Comparison of ENCODE assay signal across 35 cellular contexts in the genomic region with DNA sequence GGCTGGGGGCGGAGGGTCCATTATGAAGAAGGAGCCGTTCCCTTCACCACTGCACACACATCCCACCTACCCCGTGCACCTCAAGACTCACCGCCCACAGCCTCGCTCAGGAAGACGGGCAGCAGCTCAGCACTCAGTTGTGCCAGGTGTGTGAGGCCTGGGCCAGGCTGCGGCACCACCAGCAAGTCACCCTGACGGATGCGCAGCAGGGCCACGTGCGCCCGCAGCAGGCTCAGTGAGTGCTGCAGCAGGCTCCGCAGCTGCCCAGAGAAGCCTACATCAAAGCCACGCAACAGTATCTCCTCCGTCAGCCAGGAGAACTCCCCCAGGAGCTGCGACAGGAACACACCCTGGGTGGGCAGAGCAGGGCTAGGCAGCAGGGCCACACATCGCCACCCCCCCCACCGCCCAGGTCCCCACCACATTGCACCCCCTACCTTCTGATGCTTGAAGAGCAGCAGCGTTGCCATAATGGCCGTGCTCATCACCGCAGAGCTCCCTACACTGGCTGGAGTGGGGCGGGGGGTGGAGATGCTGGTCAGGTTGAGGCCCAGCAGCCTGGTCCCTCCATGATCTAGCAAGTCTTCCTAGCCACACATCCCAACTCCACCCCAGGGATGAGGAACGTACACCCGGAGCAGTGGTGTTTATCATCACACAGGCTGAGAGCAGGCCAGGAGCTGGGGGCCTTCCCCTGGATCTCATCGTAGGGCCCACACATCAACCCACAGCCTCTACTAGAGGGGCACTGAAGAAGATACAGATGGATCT. TPM values are rescaled to one million over a fixed set of nuclear protein-coding genes. Genes with fewer than 3 reads are reported as not detected.
DNase-seq lines count a peak whose midpoint lies in the region; ATAC-seq and TF ChIP-seq lines count a peak whose summit lies in the region.
"Had no signal": no experiment of that assay in that cellular context is flagged by ENCODE, and none has a peak within 500 bp of the region (broad histone marks: within the 10 kb centered on the region; RNA-seq: fewer than 3 reads in every experiment).

No MANE protein-coding gene starts in this region.

- H3K4me3 Mint-ChIP-seq in activated CD8-positive, alpha-beta T cell treated with anti-CD3 and anti-CD28 coated beads, Interleukin-2, amount 10 ng/mL, durations not matched to agents 7 days and 5 days: no peak overlapping the region
- H3K4me3 Mint-ChIP-seq: activated CD4-positive, alpha-beta memory T cell treated with anti-CD3 and anti-CD28 coated beads, Interleukin-2, amount 10 ng/mL, durations not matched to agents 7 days and 5 days; activated naive CD4-positive, alpha-beta T cell treated with anti-CD3 and anti-CD28 coated beads, Interleukin-2, amount 10 ng/mL, durations not matched to agents 7 days and 5 days; activated T-helper 17 cell treated with anti-CD3 and anti-CD28 coated beads, Interleukin-2, amount 50 U/mL, for 72 hours; brain; CD4-positive, alpha-beta memory T cell; immature natural killer cell; mesothelial cell of epicardium; naive B cell; stimulated activated naive CD8-positive, alpha-beta T cell treated with anti-CD3 and anti-CD28 coated beads, Interleukin-15, Interleukin-2, amounts not matched to agents 100 ng/mL and 50 ng/mL, for 24 hours; T-helper 1 cell treated with Interleukin-12 subunit alpha and Interleukin-12 subunit beta and Interleukin-4 antibody, amounts not matched to agents 30 μg/mL and 1 μg/mL, for 36 hours had no signal

- H3K9ac ChIP-seq in mesenchymal stem cell (ENCODE audit: low read length): no peak overlapping the region

- DNase-seq in cardiac septum (ENCODE audit: low spot score) (peak; percentile 64), Right ventricle myocardium superior (no peak), dorsolateral prefrontal cortex (peak in 5 of 10 donors; percentile 45 to 72 (median 55)), mesenchymal stem cell (no peak), upper lobe of right lung (peak; percentile 51), sigmoid colon (no peak), DMS153 treated with DMSO at 0.1 percent for 48 hours (lab: John Stamatoyannopoulos, UW; ENCODE audit: unreplicated experiment) (no peak)
- no peak for DNase-seq in activated CD8-positive, alpha-beta T cell treated with anti-CD3 and anti-CD28 coated beads, Interleukin-2, amount 10 ng/mL, durations not matched to agents 7 days and 5 days
- DNase-seq: activated CD4-positive, alpha-beta memory T cell treated with anti-CD3 and anti-CD28 coated beads, Interleukin-2, amount 10 ng/mL, durations not matched to agents 7 days and 5 days; activated naive CD4-positive, alpha-beta T cell treated with anti-CD3 and anti-CD28 coated beads, Interleukin-2, amount 10 ng/mL, durations not matched to agents 7 days and 5 days; adrenal gland; CD4-positive, alpha-beta memory T cell; gastrocnemius medialis; GOT3; immature natural killer cell; KBM-7; MG63; naive B cell; NCI-H1105 treated with DMSO at 0.1 percent for 48 hours; NCI-H187 treated with DMSO at 0.1 percent for 48 hours; NCI-H2171 treated with DMSO at 0.1 percent for 48 hours; NCI-H510A; psoas muscle had no signal

- no peak overlapping the region for H2AFZ ChIP-seq in mesenchymal stem cell (ENCODE audit: low read depth, low read length)
- H2AFZ ChIP-seq: hepatocyte had no signal

- no peak overlapping the region for H2BK12ac ChIP-seq in mesenchymal stem cell (ENCODE audit: low read length in 2 of 2)

- no peak overlapping the region for H2BK5ac ChIP-seq in mesenchymal stem cell (ENCODE audit: low read depth, low read length, poor library complexity, severe bottlenecking)

- no peak overlapping the region for H3K27ac Mint-ChIP-seq in activated CD8-positive, alpha-beta T cell treated with anti-CD3 and anti-CD28 coated beads, Interleukin-2, amount 10 ng/mL, durations not matched to agents 7 days and 5 days
- H3K27ac Mint-ChIP-seq: activated CD4-positive, alpha-beta memory T cell treated with anti-CD3 and anti-CD28 coated beads, Interleukin-2, amount 10 ng/mL, durations not matched to agents 7 days and 5 days; activated naive CD4-positive, alpha-beta T cell treated with anti-CD3 and anti-CD28 coated beads, Interleukin-2, amount 10 ng/mL, durations not matched to agents 7 days and 5 days; activated T-helper 17 cell treated with anti-CD3 and anti-CD28 coated beads, Interleukin-2, amount 50 U/mL, for 72 hours; CD4-positive, alpha-beta memory T cell; immature natural killer cell; mesothelial cell of epicardium; naive B cell; stimulated activated naive CD8-positive, alpha-beta T cell treated with anti-CD3 and anti-CD28 coated beads, Interleukin-15, Interleukin-2, amounts not matched to agents 100 ng/mL and 50 ng/mL, for 24 hours; T-helper 1 cell treated with Interleukin-12 subunit alpha and Interleukin-12 subunit beta and Interleukin-4 antibody, amounts not matched to agents 30 μg/mL and 1 μg/mL, for 36 hours had no signal

- TF ChIP-seq EP300 in sigmoid colon (IDR thresholded peaks at IDR 0.05): no peak

- ATAC-seq in Right ventricle myocardium superior (ENCODE audit: poor library complexity): no peak
- no peak for ATAC-seq in upper lobe of right lung
- ATAC-seq in activated CD8-positive, alpha-beta T cell treated with anti-CD3 and anti-CD28 coated beads, Interleukin-2, amount 10 ng/mL, durations not matched to agents 7 days and 5 days: no peak
- ATAC-seq: activated T-helper 17 cell treated with anti-CD3 and anti-CD28 coated beads, Interleukin-2, amount 50 U/mL, for 72 hours; gastrocnemius medialis; psoas muscle had no signal

- no peak overlapping the region for H3K4ac ChIP-seq in mesenchymal stem cell (ENCODE audit: low read depth in 1 of 2, low read length in 2 of 2)

- H2AK5ac ChIP-seq in mesenchymal stem cell (ENCODE audit: low read length, severe bottlenecking): no peak overlapping the region

- no peak overlapping the region for H3K4me2 ChIP-seq in mesenchymal stem cell (ENCODE audit: low read length, poor library complexity, severe bottlenecking)
- H3K4me2 ChIP-seq: hepatocyte had no signal

- H3K4me1 ChIP-seq in mesenchymal stem cell (ENCODE audit: control insufficient read depth, insufficient read depth, low read depth, low read length): peaks cover 2% of the 10 kb centered on the region
- no peaks in the 10 kb centered on the region for H3K4me1 ChIP-seq in upper lobe of right lung
- no peaks in the 10 kb centered on the region for H3K4me1 ChIP-seq in sigmoid colon
- H3K4me1 ChIP-seq: adrenal gland, psoas muscle had no signal

- H3K23ac ChIP-seq in mesenchymal stem cell (ENCODE audit: low read length in 2 of 2): no peak overlapping the region

- TF ChIP-seq CTCF in dorsolateral prefrontal cortex (IDR thresholded peaks at IDR 0.05 in 54 of 56, conservative IDR thresholded peaks at IDR 0.05 in 2 of 56; ENCODE audit: low read depth in 1 of 56, partially characterized antibody in 56 of 56): peak in 1 of 56 donors; percentile 5
- no peak for TF ChIP-seq CTCF in upper lobe of right lung (IDR thresholded peaks at IDR 0.05)
- no peak for TF ChIP-seq CTCF in sigmoid colon (IDR thresholded peaks at IDR 0.05)

- H3K27me3 ChIP-seq in dorsolateral prefrontal cortex (no peaks in the 10 kb centered on the region), mesenchymal stem cell (ENCODE audit: control insufficient read depth in 1 of 2, insufficient read depth in 1 of 2, low read length in 2 of 2) (peaks cover 0 to 3% of the 10 kb centered on the region in 2 experiments), upper lobe of right lung (no peaks in the 10 kb centered on the region), sigmoid colon (no peaks in the 10 kb centered on the region)
- H3K27me3 ChIP-seq: adrenal gland, gastrocnemius medialis, hepatocyte, MG63, neutrophil had no signal

- POLR2A ChIA-PET in activated CD8-positive, alpha-beta T cell treated with anti-CD3 and anti-CD28 coated beads, Interleukin-2, amount 10 ng/mL, durations not matched to agents 7 days and 5 days (lab: Charles Lee): no interaction called here

- H3K4me1 Mint-ChIP-seq in activated CD8-positive, alpha-beta T cell treated with anti-CD3 and anti-CD28 coated beads, Interleukin-2, amount 10 ng/mL, durations not matched to agents 7 days and 5 days (ENCODE audit: low read depth): peaks cover 2% of the 10 kb centered on the region
- H3K4me1 Mint-ChIP-seq: activated T-helper 17 cell treated with anti-CD3 and anti-CD28 coated beads, Interleukin-2, amount 50 U/mL, for 72 hours; mesothelial cell of epicardium had no signal

- H3K27ac ChIP-seq in dorsolateral prefrontal cortex (peak overlapping the region in 57 of 59 donors; percentile 25 to 86 (median 69)), mesenchymal stem cell (ENCODE audit: low read length, poor library complexity, severe bottlenecking) (no peak overlapping the region), upper lobe of right lung (no peak overlapping the region), sigmoid colon (no peak overlapping the region)
- H3K27ac ChIP-seq: adrenal gland, hepatocyte, neutrophil, psoas muscle, RWPE1, SK-N-MC, skin epidermis had no signal

- no peaks in the 10 kb centered on the region for H3K9me3 Mint-ChIP-seq in activated CD8-positive, alpha-beta T cell treated with anti-CD3 and anti-CD28 coated beads, Interleukin-2, amount 10 ng/mL, durations not matched to agents 7 days and 5 days (ENCODE audit: insufficient read depth)
- H3K9me3 Mint-ChIP-seq: activated CD4-positive, alpha-beta memory T cell treated with anti-CD3 and anti-CD28 coated beads, Interleukin-2, amount 10 ng/mL, durations not matched to agents 7 days and 5 days; activated naive CD4-positive, alpha-beta T cell treated with anti-CD3 and anti-CD28 coated beads, Interleukin-2, amount 10 ng/mL, durations not matched to agents 7 days and 5 days; activated T-helper 17 cell treated with anti-CD3 and anti-CD28 coated beads, Interleukin-2, amount 50 U/mL, for 72 hours; brain; immature natural killer cell; mesothelial cell of epicardium; naive B cell; stimulated activated naive CD8-positive, alpha-beta T cell treated with anti-CD3 and anti-CD28 coated beads, Interleukin-15, Interleukin-2, amounts not matched to agents 100 ng/mL and 50 ng/mL, for 24 hours; T-helper 1 cell treated with Interleukin-12 subunit alpha and Interleukin-12 subunit beta and Interleukin-4 antibody, amounts not matched to agents 30 μg/mL and 1 μg/mL, for 36 hours had no signal

- WGBS in mesenchymal stem cell: 92% methylated on average over 24 of the region's 25 CpGs
- WGBS in sigmoid colon, 2 donors: 93 to 94% methylated on average over 25 of the region's 25 CpGs

- intact Hi-C loops in cardiac septum (cut with DNase I): loop anchor here (10.0 kb wide), 2 partner anchors 50 to 90 kb away; partner anchors contain the start of gene ADRA2B
- intact Hi-C loops in Right ventricle myocardium superior (cut with DNase I): no loop called here
- intact Hi-C loops in dorsolateral prefrontal cortex (cut with DNase I): loop anchor here (10.0 kb wide), 2 partner anchors 50 to 150 kb away; no protein-coding TSS in a partner anchor
- intact Hi-C loops in upper lobe of right lung (cut with DNase I): loop anchor here (10.0 kb wide), 1 partner anchor 90 kb away; the partner anchor contains the start of gene ADRA2B
- intact Hi-C loops in sigmoid colon (cut with DNase I): loop anchor here (10.0 kb wide), 1 partner anchor 90 kb away; the partner anchor contains the start of gene ADRA2B

- H2BK120ac ChIP-seq in mesenchymal stem cell (ENCODE audit: low read depth, low read length): no peak overlapping the region

- no peak overlapping the region for H3K14ac ChIP-seq in mesenchymal stem cell (ENCODE audit: low read length in 2 of 2)

- no peak overlapping the region for H4K8ac ChIP-seq in mesenchymal stem cell (ENCODE audit: low read length)

- H3K9me3 ChIP-seq in mesenchymal stem cell (ENCODE audit: control insufficient read depth, low read length): no peaks in the 10 kb centered on the region
- H3K9me3 ChIP-seq in upper lobe of right lung: no peaks in the 10 kb centered on the region
- H3K9me3 ChIP-seq in sigmoid colon: no peaks in the 10 kb centered on the region
- H3K9me3 ChIP-seq: adrenal gland, gastrocnemius medialis, MG63, neutrophil, psoas muscle had no signal

- H2BK15ac ChIP-seq in mesenchymal stem cell (ENCODE audit: low read depth, poor library complexity, severe bottlenecking): no peak overlapping the region

- CTCF ChIA-PET in activated CD8-positive, alpha-beta T cell treated with anti-CD3 and anti-CD28 coated beads, Interleukin-2, amount 10 ng/mL, durations not matched to agents 7 days and 5 days (lab: Charles Lee): interaction anchor here (0.9 to 4.4 kb wide), 2 partner anchors 32 to 150 kb away, joined by 3 to 29 read pairs; no protein-coding TSS in a partner anchor

- TF ChIP-seq POLR2A in sigmoid colon (IDR thresholded peaks at IDR 0.05): no peak

- H4K91ac ChIP-seq in mesenchymal stem cell (ENCODE audit: low read length): peak overlapping the region; percentile 27

- no peaks in the 10 kb centered on the region for H3K27me3 Mint-ChIP-seq in activated CD8-positive, alpha-beta T cell treated with anti-CD3 and anti-CD28 coated beads, Interleukin-2, amount 10 ng/mL, durations not matched to agents 7 days and 5 days (ENCODE audit: low read depth)
- H3K27me3 Mint-ChIP-seq: activated CD4-positive, alpha-beta memory T cell treated with anti-CD3 and anti-CD28 coated beads, Interleukin-2, amount 10 ng/mL, durations not matched to agents 7 days and 5 days; activated naive CD4-positive, alpha-beta T cell treated with anti-CD3 and anti-CD28 coated beads, Interleukin-2, amount 10 ng/mL, durations not matched to agents 7 days and 5 days; activated T-helper 17 cell treated with anti-CD3 and anti-CD28 coated beads, Interleukin-2, amount 50 U/mL, for 72 hours; brain; CD4-positive, alpha-beta memory T cell; naive B cell; stimulated activated naive CD8-positive, alpha-beta T cell treated with anti-CD3 and anti-CD28 coated beads, Interleukin-15, Interleukin-2, amounts not matched to agents 100 ng/mL and 50 ng/mL, for 24 hours had no signal

- no peak overlapping the region for H3K18ac ChIP-seq in mesenchymal stem cell (ENCODE audit: low read depth in 1 of 2, low read length in 2 of 2)

- H3K36me3 ChIP-seq in mesenchymal stem cell (ENCODE audit: control insufficient read depth in 1 of 2, insufficient read depth in 2 of 2, low read depth in 1 of 2, low read length in 2 of 2) (no peaks in the 10 kb centered on the region), upper lobe of right lung (no peaks in the 10 kb centered on the region), sigmoid colon (peaks cover 0 to 3% (median 0%) of the 10 kb centered on the region in 4 donors)
- H3K36me3 ChIP-seq: adrenal gland, gastrocnemius medialis, MG63, neutrophil had no signal

- H3K4me3 ChIP-seq in dorsolateral prefrontal cortex (no peak overlapping the region), mesenchymal stem cell (ENCODE audit: insufficient read depth in 1 of 2, low read depth in 1 of 2, low read length in 2 of 2) (no peak overlapping the region), upper lobe of right lung (no peak overlapping the region), sigmoid colon (no peak overlapping the region)
- H3K4me3 ChIP-seq: adrenal gland, hepatocyte, MG63, psoas muscle, SK-N-MC, skin epidermis had no signal

- H3K36me3 Mint-ChIP-seq in activated CD8-positive, alpha-beta T cell treated with anti-CD3 and anti-CD28 coated beads, Interleukin-2, amount 10 ng/mL, durations not matched to agents 7 days and 5 days (ENCODE audit: low read depth): no peaks in the 10 kb centered on the region
- H3K36me3 Mint-ChIP-seq: activated naive CD4-positive, alpha-beta T cell treated with anti-CD3 and anti-CD28 coated beads, Interleukin-2, amount 10 ng/mL, durations not matched to agents 7 days and 5 days; brain; CD4-positive, alpha-beta memory T cell; immature natural killer cell; mesothelial cell of epicardium; naive B cell had no signal

- no peaks in the 10 kb centered on the region for H3K79me1 ChIP-seq in mesenchymal stem cell (replicated peaks; ENCODE audit: low read length, poor library complexity, severe bottlenecking)

RNA-seq across cellular contexts. Expression of gene GPAT2, which starts 10.2 kb away (rescaled TPM):
- total RNA-seq in cardiac septum: 6.6 TPM
- total RNA-seq in Right ventricle myocardium superior: 6.4 TPM
- total RNA-seq in dorsolateral prefrontal cortex: 10 to 100 TPM in 3 of 120 experiments, 1 to 10 TPM in 114, under 1 TPM in 3; 0.91 to 13.4 (median 4.5) TPM
- not detected for polyA plus RNA-seq in mesenchymal stem cell (2013, experiment 1 of 2)
- polyA plus RNA-seq in mesenchymal stem cell (2013, experiment 2 of 2): not detected
- total RNA-seq in upper lobe of right lung: 3.2 TPM
- total RNA-seq in sigmoid colon: 1 to 10 TPM in 3 of 4 donors, under 1 TPM in 1; 0.33 to 4.9 (median 3.1) TPM
- polyA plus RNA-seq in sigmoid colon: 1 to 10 TPM in 1 of 3 donors, under 1 TPM in 2; 0.23 to 5.1 (median 0.60) TPM
- 1 to 10 TPM; 4.3 to 4.5 TPM for total RNA-seq in activated CD8-positive, alpha-beta T cell treated with anti-CD3 and anti-CD28 coated beads, Interleukin-2, amount 10 ng/mL, durations not matched to agents 7 days and 5 days
- total RNA-seq: A673, hepatocyte, mesothelial cell of epicardium, OCI-LY7 had no signal

RNA-seq across cellular contexts. Expression of gene ANKRD36C, which starts 32.9 kb away (rescaled TPM):
- total RNA-seq in cardiac septum: 9.2 TPM
- total RNA-seq in Right ventricle myocardium superior: 4.9 TPM
- total RNA-seq in dorsolateral prefrontal cortex: 100 to 1,000 TPM in 112 of 120 experiments, 10 to 100 TPM in 8; 91.6 to 167 (median 125) TPM
- 3.0 TPM for polyA plus RNA-seq in mesenchymal stem cell (2013, experiment 1 of 2)
- 2.8 TPM for polyA plus RNA-seq in mesenchymal stem cell (2013, experiment 2 of 2)
- total RNA-seq in upper lobe of right lung: 24.3 TPM
- total RNA-seq in sigmoid colon: 10 to 100 TPM; 28.8 to 56.5 (median 33.6) TPM
- polyA plus RNA-seq in sigmoid colon: 1 to 10 TPM in 1 of 3 donors, under 1 TPM in 1, not detected in 1; 0.92 to 7.4 TPM
- total RNA-seq in activated CD8-positive, alpha-beta T cell treated with anti-CD3 and anti-CD28 coated beads, Interleukin-2, amount 10 ng/mL, durations not matched to agents 7 days and 5 days: 10 to 100 TPM; 87.5 to 95.1 TPM

Comparison
In these comparisons a context has a peak if more than half of its experiments do, and no peak if none do; other contexts are left out.
1. DNase-seq: peak in cardiac septum (single experiment) and upper lobe of right lung (single experiment); none in Right ventricle myocardium superior (single experiment), mesenchymal stem cell (single experiment), sigmoid colon (single experiment), activated CD8-positive, alpha-beta T cell treated with anti-CD3 and anti-CD28 coated beads, Interleukin-2, amount 10 ng/mL, durations not matched to agents 7 days and 5 days (single experiment) and DMS153 treated with DMSO at 0.1 percent for 48 hours (single experiment).
2. H3K27ac ChIP-seq: peak in dorsolateral prefrontal cortex (57 of 59); none in mesenchymal stem cell (single experiment), upper lobe of right lung (single experiment) and sigmoid colon (0 of 4).